Comparison of ENCODE assay signal across 16 cellular contexts in genomic region chr13:60590775-60591174, GRCh38.
DNase-seq lines count a peak whose midpoint lies in the region; ATAC-seq and TF ChIP-seq lines count a peak whose summit lies in the region.
"Had no signal": no experiment of that assay in that cellular context is flagged by ENCODE, and none has a peak within 500 bp of the region (broad histone marks: within the 10 kb centered on the region; RNA-seq: fewer than 3 reads in every experiment).

No MANE protein-coding gene starts in this region.

- H3K4me3 ChIP-seq in SJCRH30, result peak overlapping the region; percentile 10
- H3K4me3 ChIP-seq: A549, right atrium auricular region had no signal

- no peaks in the 10 kb centered on the region for H3K9me3 ChIP-seq in SJCRH30 (replicated peaks)
- H3K9me3 ChIP-seq: A549, neutrophil, right atrium auricular region had no signal

- H3K27ac ChIP-seq in SJCRH30, result peak overlapping the region; percentile 60
- H3K27ac ChIP-seq: A549, neutrophil, right atrium auricular region had no signal

- no peaks in the 10 kb centered on the region for H3K27me3 ChIP-seq in SJCRH30
- H3K27me3 ChIP-seq: neutrophil, right atrium auricular region had no signal

- H3K36me3 Mint-ChIP-seq in activated T-cell treated with anti-CD3 and anti-CD28 coated beads, Interleukin-2, amount 50 U/mL, for 72 hours (ENCODE audit: insufficient read depth in 2 of 2), result no peaks in the 10 kb centered on the region
- no peaks in the 10 kb centered on the region for H3K36me3 Mint-ChIP-seq in activated T-cell treated with anti-CD3 and anti-CD28 coated beads, Interleukin-2, amount 50 U/mL, for 4 hours (ENCODE audit: insufficient read depth)
- H3K36me3 Mint-ChIP-seq in stimulated activated memory B cell treated with anti-CD40 and anti-IgM and Interleukin-4, amounts not matched to agents 10 μg/mL and 1 μg/mL and 100 μg/mL, for 72 hours, result no peaks in the 10 kb centered on the region
- H3K36me3 Mint-ChIP-seq: CD4-positive, CD25-positive, alpha-beta regulatory T cell had no signal

- H3K27me3 Mint-ChIP-seq in activated T-cell treated with anti-CD3 and anti-CD28 coated beads, Interleukin-2, amount 50 U/mL, for 72 hours (ENCODE audit: low read depth), result no peaks in the 10 kb centered on the region
- no peaks in the 10 kb centered on the region for H3K27me3 Mint-ChIP-seq in activated T-cell treated with anti-CD3 and anti-CD28 coated beads, Interleukin-2, amount 50 U/mL, for 4 hours (ENCODE audit: low read depth)
- H3K27me3 Mint-ChIP-seq in stimulated activated memory B cell treated with anti-CD40 and anti-IgM and Interleukin-4, amounts not matched to agents 10 μg/mL and 1 μg/mL and 100 μg/mL, for 72 hours, result no peaks in the 10 kb centered on the region
- H3K27me3 Mint-ChIP-seq: CD4-positive, CD25-positive, alpha-beta regulatory T cell had no signal

- H3K9me3 Mint-ChIP-seq in activated T-cell treated with anti-CD3 and anti-CD28 coated beads, Interleukin-2, amount 50 U/mL, for 72 hours, result peaks cover 0 to 3% of the 10 kb centered on the region in 2 donors
- no peaks in the 10 kb centered on the region for H3K9me3 Mint-ChIP-seq in activated T-cell treated with anti-CD3 and anti-CD28 coated beads, Interleukin-2, amount 50 U/mL, for 4 hours
- peaks cover 3% of the 10 kb centered on the region for H3K9me3 Mint-ChIP-seq in stimulated activated memory B cell treated with anti-CD40 and anti-IgM and Interleukin-4, amounts not matched to agents 10 μg/mL and 1 μg/mL and 100 μg/mL, for 72 hours
- H3K9me3 Mint-ChIP-seq: activated CD8-positive, alpha-beta T cell treated with anti-CD3 and anti-CD28 coated beads for 36 hours had no signal

- H3K4me1 ChIP-seq in SJCRH30, result peaks cover 14% of the 10 kb centered on the region
- H3K4me1 ChIP-seq: A549, right atrium auricular region had no signal

- peak; percentile 19 to 44 for ATAC-seq in activated T-cell treated with anti-CD3 and anti-CD28 coated beads, Interleukin-2, amount 50 U/mL, for 72 hours (replicated peaks in 1 of 2)
- no peak for ATAC-seq in activated T-cell treated with anti-CD3 and anti-CD28 coated beads, Interleukin-2, amount 50 U/mL, for 4 hours
- ATAC-seq in HG03520 (IDR thresholded peaks at IDR 0.05; ENCODE audit: unreplicated experiment), result peak; percentile 44
- peak; percentile 42 for ATAC-seq in stimulated activated memory B cell treated with anti-CD40 and anti-IgM and Interleukin-4, amounts not matched to agents 10 μg/mL and 1 μg/mL and 100 μg/mL, for 72 hours
- ATAC-seq in HG02763 (IDR thresholded peaks at IDR 0.05; ENCODE audit: unreplicated experiment), result no peak
- ATAC-seq in GM18505 (IDR thresholded peaks at IDR 0.05; ENCODE audit: unreplicated experiment), result no peak
- ATAC-seq: A549; activated CD8-positive, alpha-beta T cell treated with anti-CD3 and anti-CD28 coated beads for 36 hours; Panc1 had no signal

- no peak overlapping the region for H3K27ac Mint-ChIP-seq in activated T-cell treated with anti-CD3 and anti-CD28 coated beads, Interleukin-2, amount 50 U/mL, for 72 hours
- no peak overlapping the region for H3K27ac Mint-ChIP-seq in stimulated activated memory B cell treated with anti-CD40 and anti-IgM and Interleukin-4, amounts not matched to agents 10 μg/mL and 1 μg/mL and 100 μg/mL, for 72 hours
- H3K27ac Mint-ChIP-seq: activated CD8-positive, alpha-beta T cell treated with anti-CD3 and anti-CD28 coated beads for 36 hours; CD4-positive, CD25-positive, alpha-beta regulatory T cell had no signal

- no peak for TF ChIP-seq POLR2A in GM18505 (IDR thresholded peaks at IDR 0.05; ENCODE audit: borderline replicate concordance, extremely low read depth, insufficient read depth, insufficient read length)

- DNase-seq in activated T-cell treated with anti-CD3 and anti-CD28 coated beads, Interleukin-2, amount 50 U/mL, for 72 hours, result no peak
- no peak for DNase-seq in activated T-cell treated with anti-CD3 and anti-CD28 coated beads, Interleukin-2, amount 50 U/mL, for 4 hours
- DNase-seq in SJCRH30, result peak; percentile 41 to 74
- no peak for DNase-seq in RKO (ENCODE audit: low spot score)
- DNase-seq: activated CD8-positive, alpha-beta T cell treated with anti-CD3 and anti-CD28 coated beads for 36 hours; CD4-positive, CD25-positive, alpha-beta regulatory T cell; KG1; NCI-H1436 treated with DMSO at 0.1 percent for 48 hours had no signal

- H3K4me1 Mint-ChIP-seq in activated T-cell treated with anti-CD3 and anti-CD28 coated beads, Interleukin-2, amount 50 U/mL, for 72 hours (ENCODE audit: low read depth), result no peaks in the 10 kb centered on the region
- no peaks in the 10 kb centered on the region for H3K4me1 Mint-ChIP-seq in activated T-cell treated with anti-CD3 and anti-CD28 coated beads, Interleukin-2, amount 50 U/mL, for 4 hours (ENCODE audit: low read depth)
- H3K4me1 Mint-ChIP-seq in stimulated activated memory B cell treated with anti-CD40 and anti-IgM and Interleukin-4, amounts not matched to agents 10 μg/mL and 1 μg/mL and 100 μg/mL, for 72 hours, result no peaks in the 10 kb centered on the region
- H3K4me1 Mint-ChIP-seq: CD4-positive, CD25-positive, alpha-beta regulatory T cell had no signal

- no peaks in the 10 kb centered on the region for H3K36me3 ChIP-seq in SJCRH30
- H3K36me3 ChIP-seq: neutrophil, right atrium auricular region had no signal

- H3K4me3 Mint-ChIP-seq in activated T-cell treated with anti-CD3 and anti-CD28 coated beads, Interleukin-2, amount 50 U/mL, for 72 hours, result no peak overlapping the region
- no peak overlapping the region for H3K4me3 Mint-ChIP-seq in activated T-cell treated with anti-CD3 and anti-CD28 coated beads, Interleukin-2, amount 50 U/mL, for 4 hours
- no peak overlapping the region for H3K4me3 Mint-ChIP-seq in stimulated activated memory B cell treated with anti-CD40 and anti-IgM and Interleukin-4, amounts not matched to agents 10 μg/mL and 1 μg/mL and 100 μg/mL, for 72 hours
- H3K4me3 Mint-ChIP-seq: activated CD8-positive, alpha-beta T cell treated with anti-CD3 and anti-CD28 coated beads for 36 hours; CD4-positive, CD25-positive, alpha-beta regulatory T cell had no signal

Comparison
In these comparisons a context has a peak if more than half of its experiments do, and no peak if none do; other contexts are left out.
1. ATAC-seq: peak in activated T-cell treated with anti-CD3 and anti-CD28 coated beads, Interleukin-2, amount 50 U/mL, for 72 hours (2 of 2), HG03520 (single experiment) and stimulated activated memory B cell treated with anti-CD40 and anti-IgM and Interleukin-4, amounts not matched to agents 10 μg/mL and 1 μg/mL and 100 μg/mL, for 72 hours (single experiment); none in activated T-cell treated with anti-CD3 and anti-CD28 coated beads, Interleukin-2, amount 50 U/mL, for 4 hours (0 of 2), HG02763 (single experiment) and GM18505 (single experiment).
2. DNase-seq: peak in SJCRH30 (2 of 2); none in activated T-cell treated with anti-CD3 and anti-CD28 coated beads, Interleukin-2, amount 50 U/mL, for 72 hours (0 of 2), activated T-cell treated with anti-CD3 and anti-CD28 coated beads, Interleukin-2, amount 50 U/mL, for 4 hours (single experiment) and RKO (single experiment).